ENCODE assay signal across 9 cellular contexts in genomic region chr1:154463512-154463990, GRCh38. TPM values are rescaled to one million over a fixed set of nuclear protein-coding genes. Genes with fewer than 3 reads are reported as not detected.
DNase-seq lines count a peak whose midpoint lies in the region; TF ChIP-seq lines count a peak whose summit lies in the region.
"Had no signal": no experiment of that assay in that cellular context is flagged by ENCODE, and none has a peak within 500 bp of the region (broad histone marks: within the 10 kb centered on the region; RNA-seq: fewer than 3 reads in every experiment).

No MANE protein-coding gene starts in this region.

- H3K36me3 ChIP-seq in HUES64 (ENCODE audit: insufficient read depth, low read length), result no peaks in the 10 kb centered on the region
- H3K36me3 ChIP-seq in cardiac muscle cell, result no peaks in the 10 kb centered on the region
- no peaks in the 10 kb centered on the region for H3K36me3 ChIP-seq in mammary epithelial cell (ENCODE audit: insufficient read depth, low read length)

- peak; percentile 53 for DNase-seq in activated CD8-positive, alpha-beta memory T cell treated with anti-CD3 and anti-CD28 coated beads, Interleukin-2, amount 50 U/mL, for 4 hours
- no peak for DNase-seq in cardiac muscle cell (ENCODE audit: low read depth in 1 of 2, low spot score in 1 of 2)
- DNase-seq in stimulated activated CD8-positive, alpha-beta memory T cell treated with anti-CD3 and anti-CD28 coated beads, Interleukin-12 subunit alpha, Interleukin-12 subunit beta, amount 100 ng/mL, for 4 hours (ENCODE audit: low read depth), result peak; percentile 19
- DNase-seq in foreskin fibroblast, result no peak
- DNase-seq in mammary epithelial cell, result no peak
- DNase-seq in amygdala (lab: John Stamatoyannopoulos, UW), result no peak
- DNase-seq in NCI-H524 treated with DMSO at 0.1 percent for 48 hours (lab: John Stamatoyannopoulos, UW), result no peak

- H3K4me1 ChIP-seq in HUES64 (ENCODE audit: insufficient read depth, low read length), result peaks cover 14% of the 10 kb centered on the region; the same call in 1 of the 2 replicates
- H3K4me1 ChIP-seq in cardiac muscle cell (ENCODE audit: low read depth), result peaks cover 14% of the 10 kb centered on the region
- H3K4me1 ChIP-seq in mammary epithelial cell (ENCODE audit: insufficient read depth, low read length), result peaks cover 8% of the 10 kb centered on the region

- no peak overlapping the region; the same call in 1 of the 2 replicates for H3K9ac ChIP-seq in HUES64 (ENCODE audit: low read depth, low read length)
- no peak overlapping the region for H3K9ac ChIP-seq in mammary epithelial cell (ENCODE audit: insufficient read depth, low read length)

- in situ Hi-C loops in mammary epithelial cell (cut with MboI; ENCODE audit: low sequenced_read_pairs in 2 of 2), result no loop called here

- dilution Hi-C loops in mammary epithelial cell (cut with HindIII; ENCODE audit: low sequenced_read_pairs), result no loop called here

- no peak for TF ChIP-seq CTCF in cardiac muscle cell (IDR thresholded peaks at IDR 0.05; ENCODE audit: low read depth, low read length)
- TF ChIP-seq CTCF in foreskin fibroblast (IDR thresholded peaks at IDR 0.05; ENCODE audit: low read depth, low read length), result no peak
- TF ChIP-seq CTCF in mammary epithelial cell (conservative IDR thresholded peaks at IDR 0.05 in 1 of 2, IDR thresholded peaks at IDR 0.05 in 1 of 2; ENCODE audit: extremely low read depth in 1 of 2, insufficient read depth in 1 of 2, low read depth in 1 of 2, low read length in 2 of 2), result no peak

- intact Hi-C loops in mammary epithelial cell (cut with micrococcal nuclease), result no loop called here

- H3K9me3 ChIP-seq in HUES64 (ENCODE audit: insufficient read depth, low read depth, low read length) (no peaks in the 10 kb centered on the region), cardiac muscle cell (ENCODE audit: low read depth) (no peaks in the 10 kb centered on the region), mammary epithelial cell (replicated peaks; ENCODE audit: insufficient read depth, low read length) (no peaks in the 10 kb centered on the region)

- H2AFZ ChIP-seq in mammary epithelial cell (ENCODE audit: low read depth, low read length), result no peak overlapping the region

- no peaks in the 10 kb centered on the region for H4K20me1 ChIP-seq in mammary epithelial cell (ENCODE audit: insufficient read depth, low read length)

- H3K4me2 ChIP-seq in mammary epithelial cell (ENCODE audit: insufficient read depth, low read depth, low read length), result no peak overlapping the region

- H3K4me3 ChIP-seq in HUES64 (ENCODE audit: low read length) (no peak overlapping the region), cardiac muscle cell (no peak overlapping the region), foreskin fibroblast (ENCODE audit: low read depth in 1 of 2, low read length in 2 of 2) (no peak overlapping the region), mammary epithelial cell (replicated peaks in 1 of 3; ENCODE audit: insufficient read depth in 1 of 3, low read depth in 2 of 3, low read length in 3 of 3) (no peak overlapping the region)

- H3K27ac ChIP-seq in HUES64 (ENCODE audit: low read depth, low read length) (peak overlapping the region; percentile 59), cardiac muscle cell (peak overlapping the region; percentile 64), mammary epithelial cell (ENCODE audit: insufficient read depth, low read depth, low read length) (no peak overlapping the region)

- H3K27me3 ChIP-seq in HUES64 (ENCODE audit: insufficient read depth, low read length), result no peaks in the 10 kb centered on the region
- H3K27me3 ChIP-seq in cardiac muscle cell, result no peaks in the 10 kb centered on the region
- no peaks in the 10 kb centered on the region for H3K27me3 ChIP-seq in mammary epithelial cell (ENCODE audit: insufficient read depth, low read length)

- CTCF ChIA-PET in mammary epithelial cell (lab: Charles Lee; ENCODE audit: low non-redundant PET), result no interaction called here

- WGBS in HUES64, result 90% methylated on average over 4 of the region's 4 CpGs
- 75% methylated on average over 4 of the region's 4 CpGs for WGBS in mammary epithelial cell (ENCODE audit: low coverage, missing lambda C conversion rate)

- no TSS peak for BruUV-seq in mammary epithelial cell (replicated peaks; lab: Mats Ljungman, UMichigan)

- no peaks in the 10 kb centered on the region for H3K79me2 ChIP-seq in mammary epithelial cell (ENCODE audit: insufficient read depth, low read length)

RNA-seq across cellular contexts. Expression of gene TDRD10, which starts 38.5 kb away (rescaled TPM):
- polyA plus RNA-seq in HUES64 (2013, experiment 1 of 2), result not detected
- not detected for polyA plus RNA-seq in HUES64 (2013, experiment 2 of 2)
- total RNA-seq in cardiac muscle cell, result 0.51 and 0.53 TPM in 2 replicates
- 0.54 and 1.0 TPM in 2 replicates for polyA plus RNA-seq in cardiac muscle cell
- under 1 TPM in 1 of 2 donors, not detected in 1; under 0.01 TPM for total RNA-seq in mammary epithelial cell
- not detected for polyA plus RNA-seq in mammary epithelial cell
- polyA minus RNA-seq in mammary epithelial cell, result not detected
- total RNA-seq: LHCN-M2 had no signal

RNA-seq across cellular contexts. Expression of gene SHE, which starts 38.7 kb away (rescaled TPM):
- polyA plus RNA-seq in HUES64 (2013, experiment 1 of 2), result 0.20 TPM
- 0.38 TPM for polyA plus RNA-seq in HUES64 (2013, experiment 2 of 2)
- 2.1 and 2.7 TPM in 2 replicates for total RNA-seq in cardiac muscle cell
- 1.7 and 2.0 TPM in 2 replicates for polyA plus RNA-seq in cardiac muscle cell
- under 1 TPM in 1 of 2 donors, not detected in 1; 0.33 TPM for total RNA-seq in mammary epithelial cell
- not detected for polyA plus RNA-seq in mammary epithelial cell
- not detected for polyA minus RNA-seq in mammary epithelial cell
- total RNA-seq: LHCN-M2 had no signal

RNA-seq across cellular contexts. Expression of gene IL6R, which starts 58.4 kb away (rescaled TPM):
- polyA plus RNA-seq in HUES64 (2013, experiment 1 of 2), result 0.65 TPM
- polyA plus RNA-seq in HUES64 (2013, experiment 2 of 2), result 1.5 TPM
- 5.2 and 17.2 TPM in 2 replicates for total RNA-seq in cardiac muscle cell
- polyA plus RNA-seq in cardiac muscle cell, result 2.5 and 3.9 TPM in 2 replicates
- total RNA-seq in mammary epithelial cell, result 10 to 100 TPM; 11.4 to 28.7 TPM
- 25.0 TPM for polyA plus RNA-seq in mammary epithelial cell
- polyA minus RNA-seq in mammary epithelial cell, result 6.9 TPM

Comparison
In these comparisons a context has a peak if more than half of its experiments do, and no peak if none do; other contexts are left out.
1. DNase-seq: peak in activated CD8-positive, alpha-beta memory T cell treated with anti-CD3 and anti-CD28 coated beads, Interleukin-2, amount 50 U/mL, for 4 hours (single experiment) and stimulated activated CD8-positive, alpha-beta memory T cell treated with anti-CD3 and anti-CD28 coated beads, Interleukin-12 subunit alpha, Interleukin-12 subunit beta, amount 100 ng/mL, for 4 hours (single experiment); none in cardiac muscle cell (0 of 2), foreskin fibroblast (0 of 2), mammary epithelial cell (single experiment), amygdala (0 of 56) and NCI-H524 treated with DMSO at 0.1 percent for 48 hours (single experiment).